9 cellular contexts compared by ENCODE assay signal in the genomic region with DNA sequence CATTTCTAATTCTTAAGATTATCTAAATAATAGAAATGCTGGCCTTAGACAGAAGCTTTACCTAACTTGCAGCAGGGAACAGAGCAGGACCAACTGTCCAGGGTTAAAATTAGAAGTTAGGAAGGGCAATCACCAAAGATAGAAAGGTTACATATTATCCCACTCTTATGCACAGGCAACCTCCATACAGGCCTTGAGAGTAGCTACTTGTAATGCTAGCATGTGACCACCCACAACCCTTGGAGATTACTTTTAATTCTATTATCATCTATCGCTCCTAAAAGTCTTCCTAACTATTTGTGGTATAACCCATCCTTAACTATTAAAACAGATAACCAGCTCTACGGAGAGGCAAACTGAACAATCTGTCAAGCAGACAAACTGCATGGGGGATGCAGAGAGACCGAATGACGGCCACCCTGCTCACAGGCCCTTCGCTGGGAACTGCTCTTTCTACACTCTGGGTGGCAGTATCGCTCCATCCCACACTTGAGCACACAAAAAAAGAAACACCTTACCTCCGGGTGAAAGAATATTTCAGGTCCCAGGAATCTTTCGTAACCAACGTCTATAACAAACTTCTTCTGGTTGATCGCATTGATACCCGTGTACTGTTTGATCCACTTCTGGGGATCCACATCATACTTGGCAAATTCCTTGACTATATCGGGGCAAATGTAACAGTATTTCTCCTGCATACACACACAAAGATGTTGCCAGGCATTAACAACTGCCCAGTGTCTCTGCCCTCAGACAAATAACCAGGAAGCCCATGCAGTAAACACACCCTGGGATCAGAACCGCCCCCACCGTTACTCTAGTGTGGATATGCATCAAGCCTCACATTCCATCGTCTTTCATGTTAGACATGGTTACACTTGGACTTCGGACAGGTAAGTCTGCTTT. TPM values are rescaled to one million over a fixed set of nuclear protein-coding genes. Genes with fewer than 3 reads are reported as not detected.
DNase-seq lines count a peak whose midpoint lies in the region; ATAC-seq and TF ChIP-seq lines count a peak whose summit lies in the region.
"Not testable (repeated sequence)": the region's sequence is repeated elsewhere in the genome, so short reads cannot be mapped to it uniquely, and the experiment has no call there.
"Had no signal": no experiment of that assay in that cellular context is flagged by ENCODE, and none has a peak within 500 bp of the region (broad histone marks: within the 10 kb centered on the region; RNA-seq: fewer than 3 reads in every experiment).

No MANE protein-coding gene starts in this region.

- POLR2A ChIA-PET in HEK293 (lab: Yijun Ruan, JAX); naive thymus-derived CD4-positive, alpha-beta T cell (lab: Charles Lee): not testable (repeated sequence)
- POLR2A ChIA-PET in T-cell (lab: Charles Lee) = interaction anchor here in 1 of 2 donors (0.6 kb wide), 1 partner anchor 416 kb away, joined by 3 read pairs; no protein-coding TSS in a partner anchor

- peak; percentile 61 for TF ChIP-seq CTCF in DOHH2 (IDR thresholded peaks at IDR 0.05; ENCODE audit: low read depth, low read length, poor library complexity, severe bottlenecking)
- TF ChIP-seq CTCF in HEK293 (tag by site-specific recombination; IDR thresholded peaks at IDR 0.05) = peak; percentile 77
- TF ChIP-seq CTCF in foreskin keratinocyte (conservative IDR thresholded peaks at IDR 0.05) = peak; percentile 71
- peak; percentile 31 to 59 for TF ChIP-seq CTCF in suprapubic skin (IDR thresholded peaks at IDR 0.05)

- not testable (repeated sequence) for H4K20me1 ChIP-seq in DOHH2 (ENCODE audit: control insufficient read depth, insufficient read depth, low read depth, low read length)

- intact Hi-C loops in naive thymus-derived CD4-positive, alpha-beta T cell (cut with micrococcal nuclease) = loop anchor here (2.0 to 10.0 kb wide), 5 partner anchors 135 to 825 kb away; a partner anchor contains a TSS

- H3K27me3 ChIP-seq in DOHH2 (ENCODE audit: control insufficient read depth, low read length); foreskin keratinocyte; naive thymus-derived CD4-positive, alpha-beta T cell (ENCODE audit: control insufficient read depth in 2 of 2, insufficient read depth in 2 of 2, low read length in 2 of 2); suprapubic skin: not testable (repeated sequence)

- WGBS in suprapubic skin = 29% methylated on average over 15 of the region's 16 CpGs

- ATAC-seq in T-cell (replicated peaks in 1 of 4) = peak; percentile 73 to 84 (median 78)
- ATAC-seq in activated naive CD8-positive, alpha-beta T cell treated with anti-CD3 and anti-CD28 coated beads, Interleukin-2, amount 50 U/mL, for 24 hours = peak; percentile 69
- peak; percentile 68 for ATAC-seq in foreskin keratinocyte
- peak; percentile 89 for ATAC-seq in naive thymus-derived CD4-positive, alpha-beta T cell

- not testable (repeated sequence) for H3K36me3 ChIP-seq in DOHH2 (ENCODE audit: control insufficient read depth, low read length); HEK293 (ENCODE audit: control insufficient read depth in 2 of 2, insufficient read depth in 1 of 2, low read length in 2 of 2); naive thymus-derived CD4-positive, alpha-beta T cell (ENCODE audit: control insufficient read depth in 2 of 3, insufficient read depth in 3 of 3, low read length in 3 of 3); suprapubic skin

- not testable (repeated sequence) for H3K27ac Mint-ChIP-seq in T-cell; activated naive CD8-positive, alpha-beta T cell treated with anti-CD3 and anti-CD28 coated beads, Interleukin-2, amount 50 U/mL, for 24 hours; naive thymus-derived CD4-positive, alpha-beta T cell

- not testable (repeated sequence) for H3F3A ChIP-seq in DOHH2 (ENCODE audit: control insufficient read depth, insufficient read depth)

- H3K27ac ChIP-seq in DOHH2 (ENCODE audit: low read depth, low read length); HEK293 (ENCODE audit: extremely low read depth, low read depth, low read length); foreskin keratinocyte; naive thymus-derived CD4-positive, alpha-beta T cell (ENCODE audit: low read depth, low read length); suprapubic skin: not testable (repeated sequence)

- TF ChIP-seq EP300 in suprapubic skin (IDR thresholded peaks at IDR 0.05) = not testable (repeated sequence)

- peak overlapping the region in 1 of 3 donors; percentile 6 for H3K4me3 Mint-ChIP-seq in T-cell
- not testable (repeated sequence) for H3K4me3 Mint-ChIP-seq in activated naive CD8-positive, alpha-beta T cell treated with anti-CD3 and anti-CD28 coated beads, Interleukin-2, amount 50 U/mL, for 24 hours; naive thymus-derived CD4-positive, alpha-beta T cell

- not testable (repeated sequence) for H3K9me2 ChIP-seq in DOHH2 (replicated peaks; ENCODE audit: control insufficient read depth, low read length)

- H3K27me3 Mint-ChIP-seq in T-cell; activated naive CD8-positive, alpha-beta T cell treated with anti-CD3 and anti-CD28 coated beads, Interleukin-2, amount 50 U/mL, for 24 hours; naive thymus-derived CD4-positive, alpha-beta T cell: not testable (repeated sequence)

- H3K4me1 Mint-ChIP-seq in T-cell; activated naive CD8-positive, alpha-beta T cell treated with anti-CD3 and anti-CD28 coated beads, Interleukin-2, amount 50 U/mL, for 24 hours; naive thymus-derived CD4-positive, alpha-beta T cell: not testable (repeated sequence)

- DNase-seq in NCI-H1417 (lab: John Stamatoyannopoulos, UW) (peak; percentile 9 to 75 (median 43)), T-cell (peak in 28 of 34 experiments; percentile 3 to 47 (median 20)), foreskin keratinocyte (peak in 1 of 2 donors; percentile 4)
- DNase-seq in activated naive CD8-positive, alpha-beta T cell treated with anti-CD3 and anti-CD28 coated beads, Interleukin-2, amount 50 U/mL, for 24 hours = peak; percentile 8
- peak in 8 of 9 donors; percentile 24 to 65 (median 44) for DNase-seq in naive thymus-derived CD4-positive, alpha-beta T cell
- DNase-seq in suprapubic skin (ENCODE audit: low spot score in 2 of 2) = not testable (repeated sequence)

- H3K4me2 ChIP-seq in DOHH2 (ENCODE audit: low read length) = not testable (repeated sequence)

- TF ChIP-seq POLR2A in suprapubic skin (IDR thresholded peaks at IDR 0.05) = not testable (repeated sequence)

- H3K79me2 ChIP-seq in DOHH2 (ENCODE audit: control insufficient read depth, low read length) = not testable (repeated sequence)

- H3K9me3 Mint-ChIP-seq in T-cell; activated naive CD8-positive, alpha-beta T cell treated with anti-CD3 and anti-CD28 coated beads, Interleukin-2, amount 50 U/mL, for 24 hours; naive thymus-derived CD4-positive, alpha-beta T cell: not testable (repeated sequence)

- not testable (repeated sequence) for H3K4me3 ChIP-seq in DOHH2 (ENCODE audit: low read length); HEK293 (ENCODE audit: low read depth, low read length); naive thymus-derived CD4-positive, alpha-beta T cell (ENCODE audit: low read length); suprapubic skin

- H3K36me3 Mint-ChIP-seq in T-cell; activated naive CD8-positive, alpha-beta T cell treated with anti-CD3 and anti-CD28 coated beads, Interleukin-2, amount 50 U/mL, for 24 hours (ENCODE audit: low read depth); naive thymus-derived CD4-positive, alpha-beta T cell: not testable (repeated sequence)

- H3K9me3 ChIP-seq in DOHH2 (ENCODE audit: control insufficient read depth, insufficient read depth, low read length); HEK293 (ENCODE audit: control insufficient read depth, insufficient read depth, low read depth, low read length); naive thymus-derived CD4-positive, alpha-beta T cell (ENCODE audit: control insufficient read depth in 2 of 3, low read length in 3 of 3); suprapubic skin: not testable (repeated sequence)

- H3K4me1 ChIP-seq in DOHH2 (ENCODE audit: control insufficient read depth, low read length); HEK293 (ENCODE audit: control insufficient read depth, insufficient read depth, low read length); foreskin keratinocyte; naive thymus-derived CD4-positive, alpha-beta T cell (ENCODE audit: control insufficient read depth in 2 of 2, insufficient read depth in 2 of 2, low read length in 2 of 2); suprapubic skin: not testable (repeated sequence)

- CTCF ChIA-PET in HEK293 (lab: Yijun Ruan, JAX) = interaction anchor here (0.6 to 1.2 kb wide), 5 partner anchors 134 to 693 kb away, joined by 3 to 5 read pairs (median 3); no protein-coding TSS in a partner anchor
- CTCF ChIA-PET in T-cell (lab: Charles Lee) = interaction anchor here (0.6 kb wide), 3 partner anchors 95 to 1132 kb away, joined by 3 to 7 read pairs (median 3); no protein-coding TSS in a partner anchor
- CTCF ChIA-PET in naive thymus-derived CD4-positive, alpha-beta T cell (lab: Charles Lee) = interaction anchor here (0.8 to 1.2 kb wide), 2 partner anchors 121 to 501 kb away, joined by 3 read pairs; no protein-coding TSS in a partner anchor

RNA-seq across cellular contexts. Expression of a gene that starts 37.1 kb away (rescaled TPM):
- 10 to 100 TPM in 4 of 5 donors, 1 to 10 TPM in 1; 8.8 to 21.4 (median 16.6) TPM for total RNA-seq in T-cell
- 8.6 and 9.9 TPM in 2 replicates for total RNA-seq in foreskin keratinocyte
- polyA plus RNA-seq in foreskin keratinocyte = 10.0 and 13.2 TPM in 2 replicates
- total RNA-seq in naive thymus-derived CD4-positive, alpha-beta T cell = 10 to 100 TPM in 3 of 5 experiments, 1 to 10 TPM in 2; 8.3 to 30.0 (median 11.5) TPM
- polyA plus RNA-seq in naive thymus-derived CD4-positive, alpha-beta T cell = 10 to 100 TPM; 18.2 to 21.6 TPM
- 10 to 100 TPM in 3 of 4 donors, 1 to 10 TPM in 1; 7.9 to 29.0 (median 22.5) TPM for total RNA-seq in suprapubic skin

RNA-seq across cellular contexts. Expression of a gene that starts 37.2 kb away (rescaled TPM):
- total RNA-seq in T-cell (10 to 100 TPM in 4 of 5 donors, 1 to 10 TPM in 1; 9.2 to 14.6 (median 12.4) TPM), foreskin keratinocyte (2.8 and 2.9 TPM in 2 replicates), suprapubic skin (10 to 100 TPM; 10.4 to 16.5 (median 13.1) TPM)
- 1.1 and 1.6 TPM in 2 replicates for polyA plus RNA-seq in foreskin keratinocyte
- 10 to 100 TPM in 3 of 5 experiments, 1 to 10 TPM in 2; 7.0 to 13.2 (median 10.6) TPM for total RNA-seq in naive thymus-derived CD4-positive, alpha-beta T cell
- polyA plus RNA-seq in naive thymus-derived CD4-positive, alpha-beta T cell = 1 to 10 TPM; 4.8 to 6.2 TPM

RNA-seq across cellular contexts. Expression of a gene that starts 55.3 kb away (rescaled TPM):
- total RNA-seq in T-cell (1 to 10 TPM in 3 of 5 donors, not detected in 2; 2.7 to 3.2 (median 2.7) TPM), foreskin keratinocyte (not detected in 2 replicates), suprapubic skin (10 to 100 TPM; 12.8 to 23.4 (median 16.5) TPM)
- not detected in 2 replicates for polyA plus RNA-seq in foreskin keratinocyte
- total RNA-seq in naive thymus-derived CD4-positive, alpha-beta T cell = under 1 TPM in 1 of 5 experiments, not detected in 4; 0.38 TPM
- polyA plus RNA-seq in naive thymus-derived CD4-positive, alpha-beta T cell = not detected
- total RNA-seq: pulmonary artery endothelial cell had no signal
